2 cellular contexts compared by ENCODE assay signal in genomic region chr3:55446860-55447259, GRCh38.
TF ChIP-seq lines count a peak whose summit lies in the region.

No MANE protein-coding gene starts in this region.

TF ChIP-seq in HEK293, 187 proteins besides CTCF, POLR2A, EP300 and RAD21 (continued from another document and continues in another):
- TF ChIP-seq, protein P1, sequence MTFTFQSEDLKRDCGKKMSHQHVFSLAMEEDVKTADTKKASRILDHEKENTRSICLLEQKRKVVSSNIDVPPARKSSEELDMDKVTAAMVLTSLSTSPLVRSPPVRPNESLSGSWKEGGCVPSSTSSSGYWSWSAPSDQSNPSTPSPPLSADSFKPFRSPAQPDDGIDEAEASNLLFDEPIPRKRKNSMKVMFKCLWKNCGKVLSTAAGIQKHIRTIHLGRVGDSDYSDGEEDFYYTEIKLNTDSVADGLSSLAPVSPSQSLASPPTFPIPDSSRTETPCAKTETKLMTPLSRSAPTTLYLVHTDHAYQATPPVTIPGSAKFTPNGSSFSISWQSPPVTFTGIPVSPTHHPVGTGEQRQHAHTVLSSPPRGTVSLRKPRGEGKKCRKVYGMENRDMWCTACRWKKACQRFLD (tag by site-specific recombination; IDR thresholded peaks at IDR 0.05), result no peak
- TF ChIP-seq ZNF335 (tag by site-specific recombination; conservative IDR thresholded peaks at IDR 0.05), result no peak
- no peak for TF ChIP-seq ZNF426 (tag by site-specific recombination; IDR thresholded peaks at IDR 0.05)
- TF ChIP-seq ZNF37A (tag by site-specific recombination; IDR thresholded peaks at IDR 0.05), result no peak
- peak; percentile 81 for TF ChIP-seq SCRT1 (tag by site-specific recombination; IDR thresholded peaks at IDR 0.05; ENCODE audit: borderline replicate concordance)
- TF ChIP-seq, protein P2, sequence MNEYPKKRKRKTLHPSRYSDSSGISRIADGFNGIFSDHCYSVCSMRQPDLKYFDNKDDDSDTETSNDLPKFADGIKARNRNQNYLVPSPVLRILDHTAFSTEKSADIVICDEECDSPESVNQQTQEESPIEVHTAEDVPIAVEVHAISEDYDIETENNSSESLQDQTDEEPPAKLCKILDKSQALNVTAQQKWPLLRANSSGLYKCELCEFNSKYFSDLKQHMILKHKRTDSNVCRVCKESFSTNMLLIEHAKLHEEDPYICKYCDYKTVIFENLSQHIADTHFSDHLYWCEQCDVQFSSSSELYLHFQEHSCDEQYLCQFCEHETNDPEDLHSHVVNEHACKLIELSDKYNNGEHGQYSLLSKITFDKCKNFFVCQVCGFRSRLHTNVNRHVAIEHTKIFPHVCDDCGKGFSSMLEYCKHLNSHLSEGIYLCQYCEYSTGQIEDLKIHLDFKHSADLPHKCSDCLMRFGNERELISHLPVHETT (tag by site-specific recombination; IDR thresholded peaks at IDR 0.05), result no peak
- TF ChIP-seq ZNF10 (tag by site-specific recombination; IDR thresholded peaks at IDR 0.05), result no peak
- TF ChIP-seq ZNF416 (tag by site-specific recombination; IDR thresholded peaks at IDR 0.05), result no peak
- TF ChIP-seq ZNF132 (tag by site-specific recombination; IDR thresholded peaks at IDR 0.05; ENCODE audit: borderline replicate concordance), result no peak
- TF ChIP-seq ZNF341 (tag by site-specific recombination; IDR thresholded peaks at IDR 0.05; ENCODE audit: low read depth), result peak; percentile 34; the same call in 1 of the 2 replicates
- TF ChIP-seq ZNF664 (tag by site-specific recombination; IDR thresholded peaks at IDR 0.05), result no peak
- TF ChIP-seq ZBTB10 (tag by site-specific recombination; IDR thresholded peaks at IDR 0.05), result no peak
- TF ChIP-seq ZNF76 (tag by site-specific recombination; IDR thresholded peaks at IDR 0.05; ENCODE audit: borderline replicate concordance, low read depth), result no peak
- TF ChIP-seq ZNF571 (tag by site-specific recombination; IDR thresholded peaks at IDR 0.05), result no peak
- no peak for TF ChIP-seq ZNF157 (tag by site-specific recombination; IDR thresholded peaks at IDR 0.05)
- no peak for TF ChIP-seq ZNF324 (tag by site-specific recombination; IDR thresholded peaks at IDR 0.05)
- no peak for TF ChIP-seq HOXC10 (CRISPR knock-in tag; IDR thresholded peaks at IDR 0.05)
- no peak for TF ChIP-seq ZNF837 (tag by site-specific recombination; IDR thresholded peaks at IDR 0.05)
- TF ChIP-seq, protein P3, sequence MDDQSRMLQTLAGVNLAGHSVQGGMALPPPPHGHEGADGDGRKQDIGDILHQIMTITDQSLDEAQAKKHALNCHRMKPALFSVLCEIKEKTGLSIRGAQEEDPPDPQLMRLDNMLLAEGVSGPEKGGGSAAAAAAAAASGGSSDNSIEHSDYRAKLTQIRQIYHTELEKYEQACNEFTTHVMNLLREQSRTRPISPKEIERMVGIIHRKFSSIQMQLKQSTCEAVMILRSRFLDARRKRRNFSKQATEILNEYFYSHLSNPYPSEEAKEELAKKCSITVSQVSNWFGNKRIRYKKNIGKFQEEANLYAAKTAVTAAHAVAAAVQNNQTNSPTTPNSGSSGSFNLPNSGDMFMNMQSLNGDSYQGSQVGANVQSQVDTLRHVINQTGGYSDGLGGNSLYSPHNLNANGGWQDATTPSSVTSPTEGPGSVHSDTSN (CRISPR knock-in tag; IDR thresholded peaks at IDR 0.05), result no peak
- TF ChIP-seq, protein P4, sequence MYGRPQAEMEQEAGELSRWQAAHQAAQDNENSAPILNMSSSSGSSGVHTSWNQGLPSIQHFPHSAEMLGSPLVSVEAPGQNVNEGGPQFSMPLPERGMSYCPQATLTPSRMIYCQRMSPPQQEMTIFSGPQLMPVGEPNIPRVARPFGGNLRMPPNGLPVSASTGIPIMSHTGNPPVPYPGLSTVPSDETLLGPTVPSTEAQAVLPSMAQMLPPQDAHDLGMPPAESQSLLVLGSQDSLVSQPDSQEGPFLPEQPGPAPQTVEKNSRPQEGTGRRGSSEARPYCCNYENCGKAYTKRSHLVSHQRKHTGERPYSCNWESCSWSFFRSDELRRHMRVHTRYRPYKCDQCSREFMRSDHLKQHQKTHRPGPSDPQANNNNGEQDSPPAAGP (tag by site-specific recombination; IDR thresholded peaks at IDR 0.05), result 0 out of 2 replicates have a peak, but pooled peaks have one; percentile 24
- no peak for TF ChIP-seq ZNF776 (tag by site-specific recombination; IDR thresholded peaks at IDR 0.05; ENCODE audit: borderline replicate concordance)
- no peak for TF ChIP-seq ZFP41 (tag by site-specific recombination; IDR thresholded peaks at IDR 0.05; ENCODE audit: borderline replicate concordance)
- no peak for TF ChIP-seq PRDM6 (tag by site-specific recombination; IDR thresholded peaks at IDR 0.05)

TF ChIP-seq in H1, 55 proteins besides CTCF, POLR2A, EP300 and RAD21 (continued from another document):
- TF ChIP-seq RXRA (IDR thresholded peaks at IDR 0.05; ENCODE audit: insufficient read depth, low read depth, low read length) (no peak), KDM4A (IDR thresholded peaks at IDR 0.05; ENCODE audit: low read depth, low read length, severe bottlenecking) (no peak), BACH1 (IDR thresholded peaks at IDR 0.05; ENCODE audit: low read length) (no peak), KDM1A (IDR thresholded peaks at IDR 0.05; ENCODE audit: borderline replicate concordance, low read length) (no peak), BCL11A (IDR thresholded peaks at IDR 0.05; ENCODE audit: low read depth in 2 of 2, low read length in 2 of 2) (no peak), SP4 (IDR thresholded peaks at IDR 0.05; ENCODE audit: low read length) (no peak), PHF8 (conservative IDR thresholded peaks at IDR 0.05; ENCODE audit: low read depth, low read length) (no peak), POLR2AphosphoS5 (IDR thresholded peaks at IDR 0.05; ENCODE audit: low read depth, low read length) (no peak), SP1 (IDR thresholded peaks at IDR 0.05; ENCODE audit: low read depth, low read length) (no peak), JUN (IDR thresholded peaks at IDR 0.05; ENCODE audit: low read depth, low read length) (no peak), YY1 (IDR thresholded peaks at IDR 0.05; ENCODE audit: low read depth, low read length) (no peak), CHD1 (IDR thresholded peaks at IDR 0.05; ENCODE audit: low read depth, low read length) (no peak)
- TF ChIP-seq, protein P5, sequence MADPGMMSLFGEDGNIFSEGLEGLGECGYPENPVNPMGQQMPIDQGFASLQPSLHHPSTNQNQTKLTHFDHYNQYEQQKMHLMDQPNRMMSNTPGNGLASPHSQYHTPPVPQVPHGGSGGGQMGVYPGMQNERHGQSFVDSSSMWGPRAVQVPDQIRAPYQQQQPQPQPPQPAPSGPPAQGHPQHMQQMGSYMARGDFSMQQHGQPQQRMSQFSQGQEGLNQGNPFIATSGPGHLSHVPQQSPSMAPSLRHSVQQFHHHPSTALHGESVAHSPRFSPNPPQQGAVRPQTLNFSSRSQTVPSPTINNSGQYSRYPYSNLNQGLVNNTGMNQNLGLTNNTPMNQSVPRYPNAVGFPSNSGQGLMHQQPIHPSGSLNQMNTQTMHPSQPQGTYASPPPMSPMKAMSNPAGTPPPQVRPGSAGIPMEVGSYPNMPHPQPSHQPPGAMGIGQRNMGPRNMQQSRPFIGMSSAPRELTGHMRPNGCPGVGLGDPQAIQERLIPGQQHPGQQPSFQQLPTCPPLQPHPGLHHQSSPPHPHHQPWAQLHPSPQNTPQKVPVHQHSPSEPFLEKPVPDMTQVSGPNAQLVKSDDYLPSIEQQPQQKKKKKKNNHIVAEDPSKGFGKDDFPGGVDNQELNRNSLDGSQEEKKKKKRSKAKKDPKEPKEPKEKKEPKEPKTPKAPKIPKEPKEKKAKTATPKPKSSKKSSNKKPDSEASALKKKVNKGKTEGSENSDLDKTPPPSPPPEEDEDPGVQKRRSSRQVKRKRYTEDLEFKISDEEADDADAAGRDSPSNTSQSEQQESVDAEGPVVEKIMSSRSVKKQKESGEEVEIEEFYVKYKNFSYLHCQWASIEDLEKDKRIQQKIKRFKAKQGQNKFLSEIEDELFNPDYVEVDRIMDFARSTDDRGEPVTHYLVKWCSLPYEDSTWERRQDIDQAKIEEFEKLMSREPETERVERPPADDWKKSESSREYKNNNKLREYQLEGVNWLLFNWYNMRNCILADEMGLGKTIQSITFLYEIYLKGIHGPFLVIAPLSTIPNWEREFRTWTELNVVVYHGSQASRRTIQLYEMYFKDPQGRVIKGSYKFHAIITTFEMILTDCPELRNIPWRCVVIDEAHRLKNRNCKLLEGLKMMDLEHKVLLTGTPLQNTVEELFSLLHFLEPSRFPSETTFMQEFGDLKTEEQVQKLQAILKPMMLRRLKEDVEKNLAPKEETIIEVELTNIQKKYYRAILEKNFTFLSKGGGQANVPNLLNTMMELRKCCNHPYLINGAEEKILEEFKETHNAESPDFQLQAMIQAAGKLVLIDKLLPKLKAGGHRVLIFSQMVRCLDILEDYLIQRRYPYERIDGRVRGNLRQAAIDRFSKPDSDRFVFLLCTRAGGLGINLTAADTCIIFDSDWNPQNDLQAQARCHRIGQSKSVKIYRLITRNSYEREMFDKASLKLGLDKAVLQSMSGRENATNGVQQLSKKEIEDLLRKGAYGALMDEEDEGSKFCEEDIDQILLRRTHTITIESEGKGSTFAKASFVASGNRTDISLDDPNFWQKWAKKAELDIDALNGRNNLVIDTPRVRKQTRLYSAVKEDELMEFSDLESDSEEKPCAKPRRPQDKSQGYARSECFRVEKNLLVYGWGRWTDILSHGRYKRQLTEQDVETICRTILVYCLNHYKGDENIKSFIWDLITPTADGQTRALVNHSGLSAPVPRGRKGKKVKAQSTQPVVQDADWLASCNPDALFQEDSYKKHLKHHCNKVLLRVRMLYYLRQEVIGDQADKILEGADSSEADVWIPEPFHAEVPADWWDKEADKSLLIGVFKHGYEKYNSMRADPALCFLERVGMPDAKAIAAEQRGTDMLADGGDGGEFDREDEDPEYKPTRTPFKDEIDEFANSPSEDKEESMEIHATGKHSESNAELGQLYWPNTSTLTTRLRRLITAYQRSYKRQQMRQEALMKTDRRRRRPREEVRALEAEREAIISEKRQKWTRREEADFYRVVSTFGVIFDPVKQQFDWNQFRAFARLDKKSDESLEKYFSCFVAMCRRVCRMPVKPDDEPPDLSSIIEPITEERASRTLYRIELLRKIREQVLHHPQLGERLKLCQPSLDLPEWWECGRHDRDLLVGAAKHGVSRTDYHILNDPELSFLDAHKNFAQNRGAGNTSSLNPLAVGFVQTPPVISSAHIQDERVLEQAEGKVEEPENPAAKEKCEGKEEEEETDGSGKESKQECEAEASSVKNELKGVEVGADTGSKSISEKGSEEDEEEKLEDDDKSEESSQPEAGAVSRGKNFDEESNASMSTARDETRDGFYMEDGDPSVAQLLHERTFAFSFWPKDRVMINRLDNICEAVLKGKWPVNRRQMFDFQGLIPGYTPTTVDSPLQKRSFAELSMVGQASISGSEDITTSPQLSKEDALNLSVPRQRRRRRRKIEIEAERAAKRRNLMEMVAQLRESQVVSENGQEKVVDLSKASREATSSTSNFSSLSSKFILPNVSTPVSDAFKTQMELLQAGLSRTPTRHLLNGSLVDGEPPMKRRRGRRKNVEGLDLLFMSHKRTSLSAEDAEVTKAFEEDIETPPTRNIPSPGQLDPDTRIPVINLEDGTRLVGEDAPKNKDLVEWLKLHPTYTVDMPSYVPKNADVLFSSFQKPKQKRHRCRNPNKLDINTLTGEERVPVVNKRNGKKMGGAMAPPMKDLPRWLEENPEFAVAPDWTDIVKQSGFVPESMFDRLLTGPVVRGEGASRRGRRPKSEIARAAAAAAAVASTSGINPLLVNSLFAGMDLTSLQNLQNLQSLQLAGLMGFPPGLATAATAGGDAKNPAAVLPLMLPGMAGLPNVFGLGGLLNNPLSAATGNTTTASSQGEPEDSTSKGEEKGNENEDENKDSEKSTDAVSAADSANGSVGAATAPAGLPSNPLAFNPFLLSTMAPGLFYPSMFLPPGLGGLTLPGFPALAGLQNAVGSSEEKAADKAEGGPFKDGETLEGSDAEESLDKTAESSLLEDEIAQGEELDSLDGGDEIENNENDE (IDR thresholded peaks at IDR 0.05; ENCODE audit: insufficient replicate concordance, low read length), result no peak
- TF ChIP-seq, protein P6, sequence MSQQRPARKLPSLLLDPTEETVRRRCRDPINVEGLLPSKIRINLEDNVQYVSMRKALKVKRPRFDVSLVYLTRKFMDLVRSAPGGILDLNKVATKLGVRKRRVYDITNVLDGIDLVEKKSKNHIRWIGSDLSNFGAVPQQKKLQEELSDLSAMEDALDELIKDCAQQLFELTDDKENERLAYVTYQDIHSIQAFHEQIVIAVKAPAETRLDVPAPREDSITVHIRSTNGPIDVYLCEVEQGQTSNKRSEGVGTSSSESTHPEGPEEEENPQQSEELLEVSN (IDR thresholded peaks at IDR 0.05), result no peak
